In the genomic region with DNA sequence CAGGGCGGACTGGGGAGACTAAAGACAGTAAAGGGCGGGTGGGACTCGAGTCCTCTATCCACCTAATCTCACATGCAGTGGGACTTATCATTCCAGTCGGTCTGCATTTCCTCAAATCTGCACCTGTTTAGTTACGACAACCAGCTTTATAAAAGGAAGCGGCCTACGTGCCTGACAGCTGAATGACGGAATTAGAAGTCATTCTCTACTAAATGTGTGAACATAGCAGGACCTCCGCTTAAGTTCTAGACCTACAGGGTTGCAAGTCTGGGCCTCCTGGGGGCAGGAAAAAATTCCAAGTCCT, we compare ENCODE assay signal across 8 cellular contexts.
DNase-seq lines count a peak whose midpoint lies in the region; ATAC-seq and TF ChIP-seq lines count a peak whose summit lies in the region.

No MANE protein-coding gene starts in this region.

- peaks cover 0 to 1% of the 10 kb centered on the region in 2 donors for H3K27me3 Mint-ChIP-seq in CD4-positive, alpha-beta memory T cell

- no peaks in the 10 kb centered on the region for H3K36me3 ChIP-seq in CD4-positive, alpha-beta memory T cell (ENCODE audit: insufficient read depth, low read length)
- H3K36me3 ChIP-seq in KMS-11 (ENCODE audit: insufficient read depth): no peaks in the 10 kb centered on the region
- H3K36me3 ChIP-seq in neuron (ENCODE audit: insufficient read depth, low read length): no peaks in the 10 kb centered on the region

- H3K4me3 Mint-ChIP-seq in CD4-positive, alpha-beta memory T cell: peak overlapping the region; percentile 87 to 93 (median 88)

- H3K4me1 Mint-ChIP-seq in CD4-positive, alpha-beta memory T cell: peaks cover 2 to 23% (median 7%) of the 10 kb centered on the region in 4 donors

- TF ChIP-seq CTCF in KMS-11 (conservative IDR thresholded peaks at IDR 0.05; ENCODE audit: low read depth, low read length): no peak

- no peaks in the 10 kb centered on the region for H4K20me1 ChIP-seq in KMS-11 (ENCODE audit: insufficient read depth)

- peak overlapping the region in 1 of 2 donors; percentile 47 for H3K4me3 ChIP-seq in CD4-positive, alpha-beta memory T cell (ENCODE audit: low read length in 2 of 2)
- H3K4me3 ChIP-seq in KMS-11 (IDR thresholded peaks at IDR 0.05; ENCODE audit: insufficient read depth, low read depth, low read length) (no peak overlapping the region), neuron (ENCODE audit: low read length) (peak overlapping the region; percentile 43)

- no peaks in the 10 kb centered on the region for H3K27me3 ChIP-seq in CD4-positive, alpha-beta memory T cell (ENCODE audit: insufficient read depth, low read length)
- H3K27me3 ChIP-seq in KMS-11 (ENCODE audit: insufficient read depth, low read depth) (no peaks in the 10 kb centered on the region), neuron (ENCODE audit: insufficient read depth, low read length) (peaks cover 28% of the 10 kb centered on the region)

- peak overlapping the region; percentile 46 to 91 (median 84) for H3K27ac Mint-ChIP-seq in CD4-positive, alpha-beta memory T cell

- DNase-seq in CD4-positive, alpha-beta memory T cell: no peak
- DNase-seq in hepatic stellate cell (ENCODE audit: low spot score) (no peak), NCI-H1105 treated with DMSO at 0.1 percent for 48 hours (lab: John Stamatoyannopoulos, UW) (no peak)

- H2AFZ ChIP-seq in KMS-11 (ENCODE audit: low read depth) (peak overlapping the region; percentile 52), neuron (ENCODE audit: low read depth, low read length) (peak overlapping the region; percentile 85)

- intact Hi-C loops in CD4-positive, alpha-beta memory T cell (cut with micrococcal nuclease): loop anchor here (2.0 kb wide), 1 partner anchor 16 kb away; no protein-coding TSS in a partner anchor

- H3K27ac ChIP-seq in CD4-positive, alpha-beta memory T cell (ENCODE audit: low read depth, low read length): no peak overlapping the region
- no peak overlapping the region for H3K27ac ChIP-seq in KMS-11

- POLR2A ChIA-PET in CD4-positive, alpha-beta memory T cell (lab: Charles Lee; ENCODE audit: partially characterized antibody): interaction anchor here (0.5 to 2.2 kb wide), 6 partner anchors 9 to 1370 kb away, joined by 3 to 13 read pairs (median 4); partner anchors contain the start of gene EGLN3

- H3K4me2 ChIP-seq in KMS-11: no peak overlapping the region; the same call in 1 of the 2 replicates

- H3K9me3 Mint-ChIP-seq in CD4-positive, alpha-beta memory T cell: no peaks in the 10 kb centered on the region

- no peaks in the 10 kb centered on the region for H3K79me2 ChIP-seq in KMS-11 (ENCODE audit: insufficient read depth, low read depth)

- H3K9ac ChIP-seq in KMS-11: peak overlapping the region; percentile 50; the same call in 1 of the 2 replicates

- peaks cover 8% of the 10 kb centered on the region for H3K4me1 ChIP-seq in CD4-positive, alpha-beta memory T cell (ENCODE audit: insufficient read depth, low read length)
- no peaks in the 10 kb centered on the region for H3K4me1 ChIP-seq in KMS-11 (ENCODE audit: low read depth, poor library complexity, severe bottlenecking)
- H3K4me1 ChIP-seq in neuron (ENCODE audit: insufficient read depth, low read length): peaks cover 2% of the 10 kb centered on the region

- ATAC-seq in esophagus mucosa: peak; percentile 64
- ATAC-seq in GM18861 (IDR thresholded peaks at IDR 0.05; ENCODE audit: unreplicated experiment): no peak
- no peak for ATAC-seq in GM18517 (IDR thresholded peaks at IDR 0.05; ENCODE audit: unreplicated experiment)

- no peaks in the 10 kb centered on the region for H3K36me3 Mint-ChIP-seq in CD4-positive, alpha-beta memory T cell

- no peaks in the 10 kb centered on the region for H3K9me3 ChIP-seq in CD4-positive, alpha-beta memory T cell (ENCODE audit: control insufficient read depth in 1 of 2, low read length in 2 of 2)
- H3K9me3 ChIP-seq in neuron (ENCODE audit: low read length): peaks cover 1% of the 10 kb centered on the region

- CTCF ChIA-PET in CD4-positive, alpha-beta memory T cell (lab: Charles Lee; ENCODE audit: partially characterized antibody): interaction anchor here (0.9 to 1.8 kb wide), 7 partner anchors 9 to 168 kb away, joined by 3 to 9 read pairs (median 4); no protein-coding TSS in a partner anchor
